25 cellular contexts compared by ENCODE assay signal in the genomic region with DNA sequence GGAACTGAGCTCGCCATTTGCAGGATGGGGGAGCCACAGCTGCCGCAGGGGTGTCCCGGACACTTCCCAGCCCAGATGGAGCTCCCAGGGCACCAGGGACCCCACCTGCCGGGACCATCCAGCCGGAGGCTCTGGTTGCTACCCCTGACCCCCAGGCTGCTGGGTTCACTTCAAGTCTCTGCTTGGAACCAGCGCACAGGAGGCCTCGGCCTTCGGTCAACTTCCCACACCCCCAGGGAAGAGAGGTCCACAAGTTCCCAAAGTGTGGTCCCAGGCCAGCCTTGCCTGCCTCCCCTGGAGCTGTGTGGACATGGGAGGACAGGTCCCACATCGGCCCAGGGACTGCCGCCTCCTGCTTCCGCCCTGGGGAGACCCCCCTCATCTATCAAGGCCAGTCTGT.
"Had no signal": no experiment of that assay in that cellular context is flagged by ENCODE, and none has a peak within 500 bp of the region (broad histone marks: within the 10 kb centered on the region; RNA-seq: fewer than 3 reads in every experiment).

No MANE protein-coding gene starts in this region.

- H3K27ac ChIP-seq: colonic mucosa, coronary artery, dorsolateral prefrontal cortex, epithelial cell of prostate, esophagus muscularis mucosa, esophagus squamous epithelium, foreskin keratinocyte, gastrocnemius medialis, gastroesophageal sphincter, heart left ventricle, heart right ventricle had no signal

- FAIRE-seq: colon, endometrium, endothelial cell of umbilical vein, frontal cortex had no signal

- H3K36me3 ChIP-seq: colonic mucosa, esophagus muscularis mucosa, esophagus squamous epithelium, gastrocnemius medialis, gastroesophageal sphincter, heart left ventricle, heart right ventricle had no signal

- H3K27me3 ChIP-seq: colonic mucosa, foreskin keratinocyte had no signal

- H3K4me3 ChIP-seq: colonic mucosa, coronary artery, dorsolateral prefrontal cortex, esophagus muscularis mucosa, esophagus squamous epithelium, gastrocnemius medialis, gastroesophageal sphincter, heart left ventricle, heart right ventricle had no signal

- H3K9me3 ChIP-seq: colonic mucosa, gastrocnemius medialis had no signal

- H3K4me1 ChIP-seq: colonic mucosa, esophagus muscularis mucosa, esophagus squamous epithelium, foreskin keratinocyte, gastrocnemius medialis, gastroesophageal sphincter, heart left ventricle, heart right ventricle had no signal

- DNase-seq: colonic mucosa; cortex of kidney; dermis blood vessel endothelial cell; dorsolateral prefrontal cortex; effector CD4-positive, alpha-beta T cell; effector CD8-positive, alpha-beta T cell; effector memory CD4-positive, alpha-beta T cell; effector memory CD8-positive, alpha-beta T cell; erythroblast; esophagus squamous epithelium; foreskin fibroblast; foreskin keratinocyte; foreskin melanocyte; gastrocnemius medialis; glutamatergic neuron; heart left ventricle; heart right ventricle had no signal
